Comparison of ENCODE assay signal across 1 cellular context in the genomic region with DNA sequence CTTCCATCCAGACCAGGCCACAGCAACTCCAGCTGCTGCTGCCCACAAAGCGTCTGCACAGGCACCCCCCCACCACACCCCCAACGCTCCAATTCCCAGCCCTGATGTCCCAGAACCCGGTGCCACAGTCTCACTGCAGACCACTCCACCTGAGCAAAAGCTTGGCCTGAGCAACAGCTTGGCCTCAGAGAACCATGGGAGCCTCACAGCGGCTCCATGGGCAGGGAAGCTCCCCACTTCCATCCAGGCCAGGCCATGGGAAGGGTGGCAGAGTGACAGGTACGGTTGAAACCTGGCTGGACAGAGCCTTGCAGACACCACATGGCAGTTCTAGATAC.
TF ChIP-seq lines count a peak whose summit lies in the region.

No MANE protein-coding gene starts in this region.

TF ChIP-seq in WTC11, 78 proteins besides CTCF, POLR2A, EP300 and RAD21 (continued from another document):
- TF ChIP-seq, protein P1, sequence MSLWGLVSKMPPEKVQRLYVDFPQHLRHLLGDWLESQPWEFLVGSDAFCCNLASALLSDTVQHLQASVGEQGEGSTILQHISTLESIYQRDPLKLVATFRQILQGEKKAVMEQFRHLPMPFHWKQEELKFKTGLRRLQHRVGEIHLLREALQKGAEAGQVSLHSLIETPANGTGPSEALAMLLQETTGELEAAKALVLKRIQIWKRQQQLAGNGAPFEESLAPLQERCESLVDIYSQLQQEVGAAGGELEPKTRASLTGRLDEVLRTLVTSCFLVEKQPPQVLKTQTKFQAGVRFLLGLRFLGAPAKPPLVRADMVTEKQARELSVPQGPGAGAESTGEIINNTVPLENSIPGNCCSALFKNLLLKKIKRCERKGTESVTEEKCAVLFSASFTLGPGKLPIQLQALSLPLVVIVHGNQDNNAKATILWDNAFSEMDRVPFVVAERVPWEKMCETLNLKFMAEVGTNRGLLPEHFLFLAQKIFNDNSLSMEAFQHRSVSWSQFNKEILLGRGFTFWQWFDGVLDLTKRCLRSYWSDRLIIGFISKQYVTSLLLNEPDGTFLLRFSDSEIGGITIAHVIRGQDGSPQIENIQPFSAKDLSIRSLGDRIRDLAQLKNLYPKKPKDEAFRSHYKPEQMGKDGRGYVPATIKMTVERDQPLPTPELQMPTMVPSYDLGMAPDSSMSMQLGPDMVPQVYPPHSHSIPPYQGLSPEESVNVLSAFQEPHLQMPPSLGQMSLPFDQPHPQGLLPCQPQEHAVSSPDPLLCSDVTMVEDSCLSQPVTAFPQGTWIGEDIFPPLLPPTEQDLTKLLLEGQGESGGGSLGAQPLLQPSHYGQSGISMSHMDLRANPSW (CRISPR knock-in tag; conservative IDR thresholded peaks at IDR 0.05; ENCODE audit: low read depth), result no peak
- TF ChIP-seq JUN (CRISPR knock-in tag; IDR thresholded peaks at IDR 0.05) (no peak), ESRRA (CRISPR knock-in tag; IDR thresholded peaks at IDR 0.05; ENCODE audit: borderline replicate concordance) (no peak), ZNF232 (CRISPR knock-in tag; IDR thresholded peaks at IDR 0.05) (no peak)
- TF ChIP-seq, protein P2, sequence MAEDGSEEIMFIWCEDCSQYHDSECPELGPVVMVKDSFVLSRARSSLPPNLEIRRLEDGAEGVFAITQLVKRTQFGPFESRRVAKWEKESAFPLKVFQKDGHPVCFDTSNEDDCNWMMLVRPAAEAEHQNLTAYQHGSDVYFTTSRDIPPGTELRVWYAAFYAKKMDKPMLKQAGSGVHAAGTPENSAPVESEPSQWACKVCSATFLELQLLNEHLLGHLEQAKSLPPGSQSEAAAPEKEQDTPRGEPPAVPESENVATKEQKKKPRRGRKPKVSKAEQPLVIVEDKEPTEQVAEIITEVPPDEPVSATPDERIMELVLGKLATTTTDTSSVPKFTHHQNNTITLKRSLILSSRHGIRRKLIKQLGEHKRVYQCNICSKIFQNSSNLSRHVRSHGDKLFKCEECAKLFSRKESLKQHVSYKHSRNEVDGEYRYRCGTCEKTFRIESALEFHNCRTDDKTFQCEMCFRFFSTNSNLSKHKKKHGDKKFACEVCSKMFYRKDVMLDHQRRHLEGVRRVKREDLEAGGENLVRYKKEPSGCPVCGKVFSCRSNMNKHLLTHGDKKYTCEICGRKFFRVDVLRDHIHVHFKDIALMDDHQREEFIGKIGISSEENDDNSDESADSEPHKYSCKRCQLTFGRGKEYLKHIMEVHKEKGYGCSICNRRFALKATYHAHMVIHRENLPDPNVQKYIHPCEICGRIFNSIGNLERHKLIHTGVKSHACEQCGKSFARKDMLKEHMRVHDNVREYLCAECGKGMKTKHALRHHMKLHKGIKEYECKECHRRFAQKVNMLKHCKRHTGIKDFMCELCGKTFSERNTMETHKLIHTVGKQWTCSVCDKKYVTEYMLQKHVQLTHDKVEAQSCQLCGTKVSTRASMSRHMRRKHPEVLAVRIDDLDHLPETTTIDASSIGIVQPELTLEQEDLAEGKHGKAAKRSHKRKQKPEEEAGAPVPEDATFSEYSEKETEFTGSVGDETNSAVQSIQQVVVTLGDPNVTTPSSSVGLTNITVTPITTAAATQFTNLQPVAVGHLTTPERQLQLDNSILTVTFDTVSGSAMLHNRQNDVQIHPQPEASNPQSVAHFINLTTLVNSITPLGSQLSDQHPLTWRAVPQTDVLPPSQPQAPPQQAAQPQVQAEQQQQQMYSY (CRISPR knock-in tag; IDR thresholded peaks at IDR 0.05), result no peak
- TF ChIP-seq, protein P3, sequence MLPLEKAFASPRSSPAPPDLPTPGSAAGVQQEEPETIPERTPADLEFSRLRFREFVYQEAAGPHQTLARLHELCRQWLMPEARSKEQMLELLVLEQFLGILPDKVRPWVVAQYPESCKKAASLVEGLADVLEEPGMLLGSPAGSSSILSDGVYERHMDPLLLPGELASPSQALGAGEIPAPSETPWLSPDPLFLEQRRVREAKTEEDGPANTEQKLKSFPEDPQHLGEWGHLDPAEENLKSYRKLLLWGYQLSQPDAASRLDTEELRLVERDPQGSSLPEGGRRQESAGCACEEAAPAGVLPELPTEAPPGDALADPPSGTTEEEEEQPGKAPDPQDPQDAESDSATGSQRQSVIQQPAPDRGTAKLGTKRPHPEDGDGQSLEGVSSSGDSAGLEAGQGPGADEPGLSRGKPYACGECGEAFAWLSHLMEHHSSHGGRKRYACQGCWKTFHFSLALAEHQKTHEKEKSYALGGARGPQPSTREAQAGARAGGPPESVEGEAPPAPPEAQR (CRISPR knock-in tag; IDR thresholded peaks at IDR 0.05), result no peak
